Comparison of ENCODE assay signal across 22 cellular contexts in the genomic region with DNA sequence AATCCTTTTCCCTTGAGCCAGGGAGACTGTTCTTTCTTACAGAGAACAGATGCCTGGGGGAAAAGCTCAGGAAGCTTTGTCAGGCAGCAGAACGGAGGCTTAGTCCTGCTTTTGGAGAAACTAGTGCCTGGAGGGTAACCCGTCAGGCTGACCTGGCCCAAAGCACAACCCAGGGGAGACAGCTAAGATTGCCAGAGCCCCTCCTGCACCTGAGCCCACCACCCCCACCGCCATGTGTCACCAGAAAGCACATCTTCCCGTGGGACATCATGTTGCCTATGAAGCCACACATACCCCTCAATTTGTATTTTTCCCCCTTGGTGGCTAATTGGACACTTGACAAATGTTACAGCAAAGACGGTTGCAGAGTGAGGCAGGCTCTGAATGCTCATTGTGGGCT.
"Had no signal": no experiment of that assay in that cellular context is flagged by ENCODE, and none has a peak within 500 bp of the region (broad histone marks: within the 10 kb centered on the region; RNA-seq: fewer than 3 reads in every experiment).

No MANE protein-coding gene starts in this region.

- H3K4me3 ChIP-seq: cardiac muscle cell, pancreas, tibial nerve had no signal

- ATAC-seq: activated T-cell treated with anti-CD3 and anti-CD28 coated beads, Interleukin-2, amount 50 U/mL, for 4 hours; esophagus mucosa; left ventricle myocardium superior; pancreas; right cardiac atrium; WTC11 had no signal

- H3K9me3 ChIP-seq: pancreas had no signal

- H3K27me3 ChIP-seq: cardiac muscle cell, pancreas, tibial nerve had no signal

- H3K27ac ChIP-seq: cardiac muscle cell, pancreas had no signal

- H3K27me3 Mint-ChIP-seq: activated naive CD8-positive, alpha-beta T cell treated with anti-CD3 and anti-CD28 coated beads, Interleukin-2, amount 10 ng/mL, durations not matched to agents 7 days and 5 days; dendritic cell treated with granulocyte-macrophage colony-stimulating factor and Interleukin-4, amounts not matched to agents 40 ng/mL and 50 ng/mL, for 4 days; stimulated activated naive CD8-positive, alpha-beta T cell treated with anti-CD3 and anti-CD28 coated beads, Interleukin-15, Interleukin-2, amounts not matched to agents 100 ng/mL and 50 ng/mL, for 24 hours had no signal

- H3K9me3 Mint-ChIP-seq: activated naive CD8-positive, alpha-beta T cell treated with anti-CD3 and anti-CD28 coated beads, Interleukin-2, amount 10 ng/mL, durations not matched to agents 7 days and 5 days; activated T-cell treated with anti-CD3 and anti-CD28 coated beads, Interleukin-2, amount 50 U/mL, for 4 hours; dendritic cell treated with granulocyte-macrophage colony-stimulating factor and Interleukin-4, amounts not matched to agents 40 ng/mL and 50 ng/mL, for 4 days; stimulated activated naive CD8-positive, alpha-beta T cell treated with anti-CD3 and anti-CD28 coated beads, Interleukin-15, Interleukin-2, amounts not matched to agents 100 ng/mL and 50 ng/mL, for 24 hours; T-helper 1 cell treated with Interleukin-12 subunit alpha and Interleukin-12 subunit beta and Interleukin-4 antibody, amounts not matched to agents 30 μg/mL and 1 μg/mL, for 36 hours had no signal

- H3K4me3 Mint-ChIP-seq: activated naive CD8-positive, alpha-beta T cell treated with anti-CD3 and anti-CD28 coated beads, Interleukin-2, amount 10 ng/mL, durations not matched to agents 7 days and 5 days; activated T-cell treated with anti-CD3 and anti-CD28 coated beads, Interleukin-2, amount 50 U/mL, for 4 hours; dendritic cell treated with granulocyte-macrophage colony-stimulating factor and Interleukin-4, amounts not matched to agents 40 ng/mL and 50 ng/mL, for 4 days; stimulated activated naive CD8-positive, alpha-beta T cell treated with anti-CD3 and anti-CD28 coated beads, Interleukin-15, Interleukin-2, amounts not matched to agents 100 ng/mL and 50 ng/mL, for 24 hours; T-helper 1 cell treated with Interleukin-12 subunit alpha and Interleukin-12 subunit beta and Interleukin-4 antibody, amounts not matched to agents 30 μg/mL and 1 μg/mL, for 36 hours; WTC11 had no signal

- DNase-seq: activated CD4-positive, alpha-beta T cell treated with anti-CD3 and anti-CD28 coated beads, Interleukin-2, amount 50 U/mL, for 48 hours; activated CD8-positive, alpha-beta memory T cell treated with anti-CD3 and anti-CD28 coated beads, Interleukin-2, amount 50 U/mL, for 48 hours; activated naive CD4-positive, alpha-beta T cell treated with Interleukin-2 at 50 U/mL for 16 hours; activated naive CD8-positive, alpha-beta T cell treated with anti-CD3 and anti-CD28 coated beads, Interleukin-2, amount 10 ng/mL, durations not matched to agents 7 days and 5 days; activated T-cell treated with anti-CD3 and anti-CD28 coated beads, Interleukin-2, amount 50 U/mL, for 4 hours; amniotic stem cell; effector CD8-positive, alpha-beta T cell; foreskin melanocyte; mammary epithelial cell; midbrain; right cardiac atrium; stimulated activated CD4-positive, alpha-beta T cell treated with anti-CD3 and anti-CD28 coated beads, Interleukin-12 subunit alpha, Interleukin-12 subunit beta, amount 100 ng/mL, for 4 hours; stimulated activated CD4-positive, alpha-beta T cell treated with anti-CD3 and anti-CD28 coated beads, Interleukin-4, amount 100 ng/mL, for 4 hours had no signal

- H3K27ac Mint-ChIP-seq: activated naive CD8-positive, alpha-beta T cell treated with anti-CD3 and anti-CD28 coated beads, Interleukin-2, amount 10 ng/mL, durations not matched to agents 7 days and 5 days; dendritic cell treated with granulocyte-macrophage colony-stimulating factor and Interleukin-4, amounts not matched to agents 40 ng/mL and 50 ng/mL, for 4 days; stimulated activated naive CD8-positive, alpha-beta T cell treated with anti-CD3 and anti-CD28 coated beads, Interleukin-15, Interleukin-2, amounts not matched to agents 100 ng/mL and 50 ng/mL, for 24 hours; T-helper 1 cell treated with Interleukin-12 subunit alpha and Interleukin-12 subunit beta and Interleukin-4 antibody, amounts not matched to agents 30 μg/mL and 1 μg/mL, for 36 hours; WTC11 had no signal

- H3K36me3 ChIP-seq: cardiac muscle cell, pancreas had no signal

- H3K4me1 ChIP-seq: pancreas had no signal
